In genomic region chr1:222387020-222387816, GRCh38 we compare ENCODE assay signal across 12 cellular contexts.
DNase-seq lines count a peak whose midpoint lies in the region; ATAC-seq and TF ChIP-seq lines count a peak whose summit lies in the region.
"Had no signal": no experiment of that assay in that cellular context is flagged by ENCODE, and none has a peak within 500 bp of the region (broad histone marks: within the 10 kb centered on the region; RNA-seq: fewer than 3 reads in every experiment).

No MANE protein-coding gene starts in this region.

- H3K27me3 ChIP-seq in endodermal cell (ENCODE audit: control insufficient read depth, insufficient read depth, low read length, poor library complexity, severe bottlenecking): no peaks in the 10 kb centered on the region

- DNase-seq in A172 (ENCODE audit: low spot score) (peak; percentile 29), ELR (ENCODE audit: low read depth) (peak; percentile 17), NCI-H82 (lab: John Stamatoyannopoulos, UW) (peak; percentile 58), endodermal cell (peak; percentile 89)
- no peak for DNase-seq in activated naive CD8-positive, alpha-beta T cell treated with anti-CD3 and anti-CD28 coated beads for 36 hours
- DNase-seq: dorsolateral prefrontal cortex; stimulated activated CD4-positive, alpha-beta T cell treated with anti-CD3 and anti-CD28 coated beads, Interleukin-2, amount 100 ng/mL, for 24 hours had no signal

- H3K9ac ChIP-seq in endodermal cell (ENCODE audit: extremely low read depth, low read length, poor library complexity, severe bottlenecking): no peak overlapping the region

- H3K27ac ChIP-seq in endodermal cell (ENCODE audit: low read depth, low read length): no peak overlapping the region
- H3K27ac ChIP-seq: dorsolateral prefrontal cortex had no signal

- no peaks in the 10 kb centered on the region for H3K36me3 Mint-ChIP-seq in endodermal cell (ENCODE audit: low read depth)
- H3K36me3 Mint-ChIP-seq in activated naive CD8-positive, alpha-beta T cell treated with anti-CD3 and anti-CD28 coated beads for 36 hours: peaks cover under 1% of the 10 kb centered on the region
- H3K36me3 Mint-ChIP-seq: IgD-negative memory B cell had no signal

- H3K4me3 Mint-ChIP-seq in endodermal cell: no peak overlapping the region
- no peak overlapping the region for H3K4me3 Mint-ChIP-seq in activated naive CD8-positive, alpha-beta T cell treated with anti-CD3 and anti-CD28 coated beads for 36 hours
- H3K4me3 Mint-ChIP-seq: nephron had no signal

- no peaks in the 10 kb centered on the region for H3K4me1 Mint-ChIP-seq in endodermal cell
- H3K4me1 Mint-ChIP-seq in activated naive CD8-positive, alpha-beta T cell treated with anti-CD3 and anti-CD28 coated beads for 36 hours: peaks cover 6% of the 10 kb centered on the region

- ATAC-seq in GM21576 (IDR thresholded peaks at IDR 0.05; ENCODE audit: unreplicated experiment) (no peak), HG03432 (IDR thresholded peaks at IDR 0.05; ENCODE audit: unreplicated experiment) (no peak), GM18867 (IDR thresholded peaks at IDR 0.05; ENCODE audit: unreplicated experiment) (no peak)

- no peak overlapping the region for H3K27ac Mint-ChIP-seq in endodermal cell
- H3K27ac Mint-ChIP-seq in activated naive CD8-positive, alpha-beta T cell treated with anti-CD3 and anti-CD28 coated beads for 36 hours: no peak overlapping the region

- H3K36me3 ChIP-seq in endodermal cell (ENCODE audit: control insufficient read depth, insufficient read depth, low read length): no peaks in the 10 kb centered on the region

- WGBS in endodermal cell (ENCODE audit: insufficient coverage in 1 of 2, insufficient read length in 1 of 2), 2 experiments: 70 to 90% methylated on average over 3 to 8 of the region's 8 CpGs

- no peaks in the 10 kb centered on the region for H3K9me3 ChIP-seq in endodermal cell (ENCODE audit: control insufficient read depth, low read length)

- peaks cover 9% of the 10 kb centered on the region for H3K27me3 Mint-ChIP-seq in endodermal cell (ENCODE audit: insufficient read depth)
- no peaks in the 10 kb centered on the region for H3K27me3 Mint-ChIP-seq in activated naive CD8-positive, alpha-beta T cell treated with anti-CD3 and anti-CD28 coated beads for 36 hours

- H3K4me1 ChIP-seq in endodermal cell (ENCODE audit: control insufficient read depth, insufficient read depth, low read length): no peaks in the 10 kb centered on the region

- H3K4me3 ChIP-seq in endodermal cell (ENCODE audit: low read length): no peak overlapping the region
- H3K4me3 ChIP-seq: dorsolateral prefrontal cortex had no signal

- peak; percentile 81 for TF ChIP-seq CTCF in endodermal cell (conservative IDR thresholded peaks at IDR 0.05)

- H3K9me3 Mint-ChIP-seq in endodermal cell: peaks cover 4% of the 10 kb centered on the region
- peaks cover 3% of the 10 kb centered on the region for H3K9me3 Mint-ChIP-seq in activated naive CD8-positive, alpha-beta T cell treated with anti-CD3 and anti-CD28 coated beads for 36 hours
- H3K9me3 Mint-ChIP-seq: IgD-negative memory B cell had no signal
